ENCODE assay signal across 8 cellular contexts in genomic region chr3:117059054-117059989, GRCh38.
DNase-seq lines count a peak whose midpoint lies in the region; ATAC-seq and TF ChIP-seq lines count a peak whose summit lies in the region.

No MANE protein-coding gene starts in this region.

- H3K4me1 ChIP-seq in body of pancreas: no peaks in the 10 kb centered on the region
- H3K4me1 ChIP-seq in mesendoderm (ENCODE audit: control insufficient read depth, low read depth, low read length): no peaks in the 10 kb centered on the region

- H3K23ac ChIP-seq in mesendoderm (ENCODE audit: low read length): no peak overlapping the region

- 47 to 49% methylated on average over 6 of the region's 6 CpGs for WGBS in body of pancreas, 2 donors
- WGBS in mesendoderm (ENCODE audit: extremely low coverage, insufficient coverage, low lambda C conversion rate): no CpG with 5 or more reads among the region's 6 CpGs

- H3K4me2 ChIP-seq in mesendoderm (ENCODE audit: low read length): no peak overlapping the region

- H3K27ac ChIP-seq in body of pancreas: no peak overlapping the region
- no peak overlapping the region for H3K27ac ChIP-seq in mesendoderm (ENCODE audit: low read depth, low read length)

- H3K79me2 ChIP-seq in mesendoderm (ENCODE audit: control insufficient read depth, insufficient read depth, low read length): no peaks in the 10 kb centered on the region

- no peak overlapping the region for H3K56ac ChIP-seq in mesendoderm (ENCODE audit: low read length)

- DNase-seq in GM04504 (ENCODE audit: low read depth) (peak; percentile 7), NCI-H2029 (lab: John Stamatoyannopoulos, UW) (peak; percentile 45), body of pancreas (no peak), mesendoderm (peak; percentile 60), posterior vena cava (ENCODE audit: low spot score) (no peak)

- H3K18ac ChIP-seq in mesendoderm (ENCODE audit: low read length): peak overlapping the region; percentile 80

- H3K9ac ChIP-seq in mesendoderm (ENCODE audit: low read length): no peak overlapping the region

- H2AK5ac ChIP-seq in mesendoderm (ENCODE audit: low read length): no peak overlapping the region

- H3K4ac ChIP-seq in mesendoderm (ENCODE audit: low read depth, low read length): no peak overlapping the region

- H3K9me3 ChIP-seq in body of pancreas: no peaks in the 10 kb centered on the region

- no peaks in the 10 kb centered on the region for H3K79me1 ChIP-seq in mesendoderm (ENCODE audit: low read length)

- TF ChIP-seq CTCF in body of pancreas (IDR thresholded peaks at IDR 0.05): peak; percentile 12 to 70 (median 59)

- no peak overlapping the region for H3K4me3 ChIP-seq in body of pancreas
- H3K4me3 ChIP-seq in mesendoderm (ENCODE audit: low read length): no peak overlapping the region

- TF ChIP-seq POLR2A in body of pancreas (IDR thresholded peaks at IDR 0.05): no peak

- H2BK15ac ChIP-seq in mesendoderm (replicated peaks; ENCODE audit: low read depth): no peak overlapping the region

- H3K36me3 ChIP-seq in body of pancreas (replicated peaks in 1 of 2; ENCODE audit: insufficient read depth in 1 of 2, low read depth in 2 of 2): no peaks in the 10 kb centered on the region
- H3K36me3 ChIP-seq in mesendoderm (ENCODE audit: control insufficient read depth, insufficient read depth, low read length): no peaks in the 10 kb centered on the region

- H3K27me3 ChIP-seq in body of pancreas (no peaks in the 10 kb centered on the region), mesendoderm (ENCODE audit: insufficient read depth, low read length, poor library complexity) (no peaks in the 10 kb centered on the region)

- no peak overlapping the region for H4K5ac ChIP-seq in mesendoderm (ENCODE audit: low read length)

- no peak overlapping the region for H4K8ac ChIP-seq in mesendoderm (ENCODE audit: low read depth, low read length)

- no peak for ATAC-seq in body of pancreas
- ATAC-seq in GM19324 (IDR thresholded peaks at IDR 0.05; ENCODE audit: low FRiP score, unreplicated experiment): no peak
- ATAC-seq in HG03354 (IDR thresholded peaks at IDR 0.05; ENCODE audit: poor library complexity, severe bottlenecking, unreplicated experiment): no peak
- no peak for ATAC-seq in GM19452 (IDR thresholded peaks at IDR 0.05; ENCODE audit: unreplicated experiment)

- no peak overlapping the region for H2BK5ac ChIP-seq in mesendoderm (ENCODE audit: low read length)

- intact Hi-C loops in body of pancreas (cut with DNase I): no loop called here
- intact Hi-C loops in posterior vena cava (cut with DNase I): no loop called here

- H2BK120ac ChIP-seq in mesendoderm (ENCODE audit: low read depth, low read length): no peak overlapping the region

Comparison
In these comparisons a context has a peak if more than half of its experiments do, and no peak if none do; other contexts are left out.
1. DNase-seq: peak in GM04504 (single experiment), NCI-H2029 (single experiment) and mesendoderm (single experiment); none in body of pancreas (0 of 4) and posterior vena cava (single experiment).